ENCODE assay signal across 18 cellular contexts in the genomic region with DNA sequence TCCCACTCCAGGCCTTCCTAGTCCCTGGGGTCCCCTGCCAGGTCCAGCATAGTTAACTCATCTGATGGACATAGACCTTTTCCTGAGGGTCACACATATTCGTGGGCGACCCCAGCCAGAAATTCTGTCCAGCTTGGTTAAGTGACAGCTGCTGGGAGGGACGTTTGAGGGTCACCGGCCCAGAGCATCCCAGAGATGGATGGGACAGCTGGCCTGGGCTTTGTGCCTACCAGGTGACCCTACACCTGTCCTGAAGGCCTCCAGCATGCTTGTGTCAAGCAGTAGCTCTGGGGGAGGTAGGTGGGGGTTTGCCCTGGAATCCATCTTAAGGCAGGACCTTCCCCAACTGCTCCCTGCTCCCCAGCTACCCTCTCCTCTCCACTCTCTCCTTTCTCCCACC. TPM values are rescaled to one million over a fixed set of nuclear protein-coding genes. Genes with fewer than 3 reads are reported as not detected.
DNase-seq lines count a peak whose midpoint lies in the region; ATAC-seq, FAIRE-seq and TF ChIP-seq lines count a peak whose summit lies in the region.
"Had no signal": no experiment of that assay in that cellular context is flagged by ENCODE, and none has a peak within 500 bp of the region (broad histone marks: within the 10 kb centered on the region; RNA-seq: fewer than 3 reads in every experiment).

No MANE protein-coding gene starts in this region.

- no peaks in the 10 kb centered on the region for H3K79me2 ChIP-seq in K562 (ENCODE audit: control insufficient read depth, insufficient read depth, low read length)
- H3K79me2 ChIP-seq in smooth muscle cell (ENCODE audit: low read depth), result no peaks in the 10 kb centered on the region

- H4K20me1 ChIP-seq in K562 (replicated peaks; ENCODE audit: control insufficient read depth, insufficient read depth, low read length) (no peaks in the 10 kb centered on the region), smooth muscle cell (ENCODE audit: low read depth) (no peaks in the 10 kb centered on the region)

- TF ChIP-seq RAD21 in K562 (CRISPR knock-in tag; conservative IDR thresholded peaks at IDR 0.05 in 1 of 2, IDR thresholded peaks at IDR 0.05 in 1 of 2), result no peak

- POLR2A ChIA-PET in K562 (lab: Yijun Ruan, JAX), result no interaction called here

- peak overlapping the region; percentile 67 for H3K27ac ChIP-seq in HUES6 (ENCODE audit: low read depth, low read length)
- no peak overlapping the region for H3K27ac ChIP-seq in K562 (ENCODE audit: extremely low read depth, low read depth, low read length)
- peak overlapping the region; percentile 49 for H3K27ac ChIP-seq in lower lobe of right lung
- peak overlapping the region; percentile 99 for H3K27ac ChIP-seq in smooth muscle cell (ENCODE audit: low read depth)
- no peak overlapping the region for H3K27ac ChIP-seq in upper lobe of right lung
- H3K27ac ChIP-seq: SK-N-MC had no signal

- peaks cover 16% of the 10 kb centered on the region for H3F3A ChIP-seq in smooth muscle cell (ENCODE audit: low read depth)

- WGBS in K562 (ENCODE audit: insufficient coverage, low coverage, missing lambda C conversion rate), result 48% methylated on average over 4 of the region's 4 CpGs
- WGBS in smooth muscle cell (ENCODE audit: low lambda C conversion rate), result 88% methylated on average over 4 of the region's 4 CpGs

- no TSS peak for BruUV-seq in K562 (replicated peaks; lab: Mats Ljungman, UMichigan)

- no peak for TF ChIP-seq POLR2A in K562 (conservative IDR thresholded peaks at IDR 0.05)

- no peak for FAIRE-seq in K562 (lab: Jason Lieb, UNC)

- in situ Hi-C loops in K562 (cut with MboI), result no loop called here

- H3K4me2 ChIP-seq in K562 (ENCODE audit: insufficient read depth, low read length) (no peak overlapping the region), smooth muscle cell (peak overlapping the region; percentile 34)

- 0 out of 2 replicates have a peak overlapping the region, but pooled peaks have one; percentile 21 for H2AFZ ChIP-seq in K562 (ENCODE audit: low read depth, low read length)
- H2AFZ ChIP-seq in smooth muscle cell (ENCODE audit: low read depth), result no peak overlapping the region

- no peak for DNase-seq in K562 (ENCODE audit: extremely low read depth in 1 of 4, low spot score in 3 of 4)
- no peak for DNase-seq in lower lobe of right lung
- no peak for DNase-seq in smooth muscle cell (lab: John Stamatoyannopoulos, UW; ENCODE audit: unreplicated experiment)
- DNase-seq in activated naive CD4-positive, alpha-beta T cell (lab: John Stamatoyannopoulos, UW), result no peak
- no peak for DNase-seq in activated T-cell treated with anti-CD3 and anti-CD28 coated beads for 4 hours
- DNase-seq in upper lobe of right lung, result no peak
- DNase-seq: activated CD4-positive, alpha-beta T cell treated with anti-CD3 and anti-CD28 coated beads for 36 hours; COR-L47; left lung; naive thymus-derived CD4-positive, alpha-beta T cell; NCI-H187 treated with DMSO at 0.1 percent for 48 hours; NCI-H446 treated with DMSO at 0.1 percent for 48 hours; retina; T-helper 9 cell had no signal

- peak overlapping the region; percentile 56 for H3K9ac ChIP-seq in HUES6 (ENCODE audit: low read length)
- 0 out of 4 replicates have a peak overlapping the region, but pooled peaks of 1 of the 2 experiments have one; percentile 31 for H3K9ac ChIP-seq in K562 (ENCODE audit: insufficient read depth in 1 of 2, low read depth in 2 of 2, low read length in 2 of 2)
- H3K9ac ChIP-seq in smooth muscle cell (ENCODE audit: low read depth), result peak overlapping the region; percentile 84

- H3K4me1 ChIP-seq in HUES6 (ENCODE audit: control insufficient read depth, insufficient read depth, low read length), result peaks cover 45% of the 10 kb centered on the region
- peaks cover 15 to 17% of the 10 kb centered on the region in 2 experiments; a peak in 4 of 5 replicates for H3K4me1 ChIP-seq in K562 (replicated peaks in 1 of 2; ENCODE audit: control insufficient read depth in 2 of 2, insufficient read depth in 2 of 2, low read length in 2 of 2)
- peaks cover 15% of the 10 kb centered on the region for H3K4me1 ChIP-seq in lower lobe of right lung
- H3K4me1 ChIP-seq in smooth muscle cell (ENCODE audit: low read depth), result peaks cover 23% of the 10 kb centered on the region
- H3K4me1 ChIP-seq in upper lobe of right lung, result peaks cover 8% of the 10 kb centered on the region

- intact Hi-C loops in K562 (cut with micrococcal nuclease), result no loop called here
- intact Hi-C loops in lower lobe of right lung (cut with DNase I), result no loop called here
- intact Hi-C loops in upper lobe of right lung (cut with DNase I), result no loop called here

- TF ChIP-seq CTCF in K562 (IDR thresholded peaks at IDR 0.05 in 2 of 3, conservative IDR thresholded peaks at IDR 0.05 in 1 of 3; ENCODE audit: insufficient read depth in 2 of 3, low read depth in 1 of 3, low read length in 3 of 3) (no peak), lower lobe of right lung (IDR thresholded peaks at IDR 0.05) (no peak), smooth muscle cell (IDR thresholded peaks at IDR 0.05; ENCODE audit: borderline replicate concordance, insufficient read depth, poor library complexity, severe bottlenecking) (no peak), upper lobe of right lung (IDR thresholded peaks at IDR 0.05) (no peak)

- no peak for ATAC-seq in K562
- ATAC-seq in lower lobe of right lung, result no peak
- ATAC-seq in GM18511 (IDR thresholded peaks at IDR 0.05; ENCODE audit: unreplicated experiment), result no peak
- no peak for ATAC-seq in upper lobe of right lung
- ATAC-seq: activated CD4-positive, alpha-beta T cell treated with anti-CD3 and anti-CD28 coated beads for 36 hours; activated naive CD4-positive, alpha-beta T cell treated with anti-CD3 and anti-CD28 coated beads, Interleukin-2, amount 50 U/mL, for 72 hours; naive thymus-derived CD4-positive, alpha-beta T cell had no signal

- H3K9me3 ChIP-seq in HUES6 (ENCODE audit: control insufficient read depth, insufficient read depth, low read depth, low read length) (no peaks in the 10 kb centered on the region), K562 (replicated peaks; ENCODE audit: control insufficient read depth, insufficient read depth, low read depth, low read length) (no peaks in the 10 kb centered on the region), lower lobe of right lung (no peaks in the 10 kb centered on the region), smooth muscle cell (replicated peaks; ENCODE audit: low read depth) (no peaks in the 10 kb centered on the region), upper lobe of right lung (no peaks in the 10 kb centered on the region)
- H3K9me3 ChIP-seq: left lung had no signal

- H3K9me1 ChIP-seq in K562 (ENCODE audit: control insufficient read depth, insufficient read depth, low read length), result no peaks in the 10 kb centered on the region

- TF ChIP-seq EP300 in K562 (IDR thresholded peaks at IDR 0.05; ENCODE audit: low read length), result no peak

- H3K27me3 ChIP-seq in HUES6 (ENCODE audit: control insufficient read depth, insufficient read depth, low read length) (no peaks in the 10 kb centered on the region), K562 (ENCODE audit: control insufficient read depth in 2 of 2, insufficient read depth in 2 of 2, low read length in 2 of 2) (no peaks in the 10 kb centered on the region), lower lobe of right lung (ENCODE audit: low read depth) (no peaks in the 10 kb centered on the region), smooth muscle cell (ENCODE audit: low read depth) (no peaks in the 10 kb centered on the region), upper lobe of right lung (no peaks in the 10 kb centered on the region)
- H3K27me3 ChIP-seq: left lung had no signal

- H3K36me3 ChIP-seq in HUES6 (ENCODE audit: control insufficient read depth, insufficient read depth, low read length) (no peaks in the 10 kb centered on the region), K562 (ENCODE audit: control insufficient read depth, insufficient read depth, low read length) (no peaks in the 10 kb centered on the region), lower lobe of right lung (no peaks in the 10 kb centered on the region), smooth muscle cell (ENCODE audit: low read depth) (no peaks in the 10 kb centered on the region), upper lobe of right lung (no peaks in the 10 kb centered on the region)
- H3K36me3 ChIP-seq: left lung had no signal

- peak overlapping the region; percentile 6; the same call in 1 of the 2 replicates for H3K4me3 ChIP-seq in HUES6 (ENCODE audit: low read depth, low read length)
- H3K4me3 ChIP-seq in K562, result no peak overlapping the region
- H3K4me3 ChIP-seq in lower lobe of right lung, result no peak overlapping the region
- no peak overlapping the region for H3K4me3 ChIP-seq in smooth muscle cell
- no peak overlapping the region for H3K4me3 ChIP-seq in upper lobe of right lung
- H3K4me3 ChIP-seq: left lung, SK-N-MC had no signal

- CTCF ChIA-PET in K562 (lab: Yijun Ruan, JAX; ENCODE audit: low intra/inter-chr PET ratio), result no interaction called here

RNA-seq across cellular contexts. Expression of a gene that starts 9.1 kb away (rescaled TPM):
- 26.7 and 35.3 TPM in 2 replicates for total RNA-seq in K562 (2011; cell fraction: chromatin; rRNA removed; ENCODE audit: low replicate concordance)
- total RNA-seq in K562 (2011; cell fraction: nucleolus; rRNA removed), result 23.9 and 25.5 TPM in 2 replicates
- total RNA-seq in K562 (2011; cell fraction: nucleoplasm; rRNA removed), result 30.5 and 35.5 TPM in 2 replicates
- total RNA-seq in K562 (2014; rRNA removed), result 11.7 and 12.1 TPM in 2 replicates
- 5.3 and 6.1 TPM in 2 replicates for total RNA-seq in K562 (2014; rRNA removed; fragmentation: Illumina TruSeq; extraction: Trizol)
- 8.2 and 9.2 TPM in 2 replicates for total RNA-seq in K562 (2015; rRNA removed; fragmentation: Illumina TruSeq; extraction: Trizol)
- total RNA-seq in K562 (2021), result 19.3 and 19.6 TPM in 2 replicates
- polyA plus RNA-seq in K562 (2011; rRNA removed), result 6.7 and 8.5 TPM in 2 replicates
- polyA plus RNA-seq in K562 (2011; cell fraction: cytosol; rRNA removed), result 6.4 and 8.5 TPM in 2 replicates
- 9.0 and 11.1 TPM in 2 replicates for polyA plus RNA-seq in K562 (2011; cell fraction: nucleus; rRNA removed)
- polyA plus RNA-seq in K562 (2012), result 8.6 and 9.6 TPM in 2 replicates
- 12.5 and 13.7 TPM in 2 replicates for polyA plus RNA-seq in K562 (2014; fragmentation: Illumina TruSeq; extraction: Trizol)
- polyA plus RNA-seq in K562 (2014; fragmentation: Nextera tagmentation; extraction: Ambion mirVana), result under 1 TPM; 0.29 to 0.39 TPM
- polyA plus RNA-seq in K562 (2014; rRNA removed), result 8.4 and 9.5 TPM in 2 replicates
- 8.8 and 9.0 TPM in 2 replicates for polyA minus RNA-seq in K562 (2011; rRNA and poly(A)+ RNA removed)
- polyA minus RNA-seq in K562 (2011; cell fraction: cytosol; rRNA and poly(A)+ RNA removed), result 9.3 and 12.0 TPM in 2 replicates
- polyA minus RNA-seq in K562 (2011; cell fraction: nucleus; rRNA and poly(A)+ RNA removed), result 4.6 and 6.9 TPM in 2 replicates
- 71.5 TPM for total RNA-seq in lower lobe of right lung
- total RNA-seq in smooth muscle cell, result 61.6 and 65.2 TPM in 2 replicates
- polyA plus RNA-seq in smooth muscle cell, result 32.1 and 53.0 TPM in 2 replicates
- total RNA-seq in upper lobe of right lung, result 88.2 TPM

RNA-seq across cellular contexts. Expression of a gene that starts 31.8 kb away (rescaled TPM):
- total RNA-seq in K562 (2011; cell fraction: chromatin; rRNA removed; ENCODE audit: low replicate concordance), result 13.0 and 26.2 TPM in 2 replicates
- total RNA-seq in K562 (2011; cell fraction: nucleolus; rRNA removed), result 4.1 and 5.8 TPM in 2 replicates
- total RNA-seq in K562 (2011; cell fraction: nucleoplasm; rRNA removed), result 10.6 and 13.0 TPM in 2 replicates
- total RNA-seq in K562 (2014; rRNA removed) (1.9 and 4.7 TPM in 2 replicates), K562 (2014; rRNA removed; fragmentation: Illumina TruSeq; extraction: Trizol) (2.7 and 3.1 TPM in 2 replicates), K562 (2015; rRNA removed; fragmentation: Illumina TruSeq; extraction: Trizol) (3.7 and 4.2 TPM in 2 replicates), K562 (2021) (7.2 and 8.8 TPM in 2 replicates), lower lobe of right lung (22.1 TPM), smooth muscle cell (3.9 TPM in 2 replicates), upper lobe of right lung (23.1 TPM)
- polyA plus RNA-seq in K562 (2011; rRNA removed) (5.9 and 12.4 TPM in 2 replicates), K562 (2014; fragmentation: Illumina TruSeq; extraction: Trizol) (5.7 and 7.4 TPM in 2 replicates), K562 (2014; fragmentation: Nextera tagmentation; extraction: Ambion mirVana) (1 to 10 TPM; 6.0 to 7.0 TPM), K562 (2014; rRNA removed) (4.1 and 6.4 TPM in 2 replicates), smooth muscle cell (4.5 and 4.6 TPM in 2 replicates)
- polyA plus RNA-seq in K562 (2011; cell fraction: cytosol; rRNA removed), result 10.9 and 11.2 TPM in 2 replicates
- polyA plus RNA-seq in K562 (2011; cell fraction: nucleus; rRNA removed), result 83.5 and 91.2 TPM in 2 replicates
- 9.5 and 18.2 TPM in 2 replicates for polyA plus RNA-seq in K562 (2012)
- 6.1 and 8.2 TPM in 2 replicates for polyA minus RNA-seq in K562 (2011; rRNA and poly(A)+ RNA removed)
- 11.1 TPM in 1 of 2 replicates, not detected in the other for polyA minus RNA-seq in K562 (2011; cell fraction: cytosol; rRNA and poly(A)+ RNA removed)
- polyA minus RNA-seq in K562 (2011; cell fraction: nucleus; rRNA and poly(A)+ RNA removed), result 3.6 and 5.6 TPM in 2 replicates

RNA-seq across cellular contexts. Expression of a gene that starts 38.7 kb away (rescaled TPM):
- 9.9 and 19.2 TPM in 2 replicates for total RNA-seq in K562 (2011; cell fraction: chromatin; rRNA removed; ENCODE audit: low replicate concordance)
- 8.2 and 11.2 TPM in 2 replicates for total RNA-seq in K562 (2011; cell fraction: nucleolus; rRNA removed)
- 4.3 and 8.5 TPM in 2 replicates for total RNA-seq in K562 (2011; cell fraction: nucleoplasm; rRNA removed)
- total RNA-seq in K562 (2014; rRNA removed) (0.37 and 0.41 TPM in 2 replicates), K562 (2014; rRNA removed; fragmentation: Illumina TruSeq; extraction: Trizol) (0.18 and 0.29 TPM in 2 replicates), K562 (2015; rRNA removed; fragmentation: Illumina TruSeq; extraction: Trizol) (0.14 and 0.41 TPM in 2 replicates), K562 (2021) (0.72 and 1.5 TPM in 2 replicates), lower lobe of right lung (8.4 TPM), smooth muscle cell (10.9 and 16.1 TPM in 2 replicates), upper lobe of right lung (9.0 TPM)
- polyA plus RNA-seq in K562 (2011; rRNA removed) (1.6 and 4.4 TPM in 2 replicates), K562 (2014; fragmentation: Illumina TruSeq; extraction: Trizol) (0.52 and 0.76 TPM in 2 replicates), K562 (2014; fragmentation: Nextera tagmentation; extraction: Ambion mirVana) (under 1 TPM; 0.25 to 0.66 TPM), K562 (2014; rRNA removed) (0.98 and 2.1 TPM in 2 replicates), smooth muscle cell (19.3 and 21.6 TPM in 2 replicates)
- 0.58 and 0.99 TPM in 2 replicates for polyA plus RNA-seq in K562 (2011; cell fraction: cytosol; rRNA removed)
- 38.0 and 49.6 TPM in 2 replicates for polyA plus RNA-seq in K562 (2011; cell fraction: nucleus; rRNA removed)
- 0.86 and 6.3 TPM in 2 replicates for polyA plus RNA-seq in K562 (2012)
- 0.42 and 0.70 TPM in 2 replicates for polyA minus RNA-seq in K562 (2011; rRNA and poly(A)+ RNA removed)
- polyA minus RNA-seq in K562 (2011; cell fraction: cytosol; rRNA and poly(A)+ RNA removed), result not detected in 2 replicates
- polyA minus RNA-seq in K562 (2011; cell fraction: nucleus; rRNA and poly(A)+ RNA removed), result 1.2 and 2.0 TPM in 2 replicates

RNA-seq across cellular contexts. Expression of a gene that starts 48.7 kb away (rescaled TPM):
- total RNA-seq in K562 (2011; cell fraction: chromatin; rRNA removed; ENCODE audit: low replicate concordance), result 15.7 and 36.6 TPM in 2 replicates
- total RNA-seq in K562 (2011; cell fraction: nucleolus; rRNA removed), result 21.7 and 24.9 TPM in 2 replicates
- total RNA-seq in K562 (2011; cell fraction: nucleoplasm; rRNA removed), result 23.7 and 33.4 TPM in 2 replicates
- total RNA-seq in K562 (2014; rRNA removed) (6.5 and 8.0 TPM in 2 replicates), K562 (2014; rRNA removed; fragmentation: Illumina TruSeq; extraction: Trizol) (6.4 and 6.6 TPM in 2 replicates), K562 (2015; rRNA removed; fragmentation: Illumina TruSeq; extraction: Trizol) (7.5 and 8.3 TPM in 2 replicates), K562 (2021) (7.7 and 8.2 TPM in 2 replicates), lower lobe of right lung (38.8 TPM), smooth muscle cell (4.3 and 11.0 TPM in 2 replicates), upper lobe of right lung (38.1 TPM)
- polyA plus RNA-seq in K562 (2011; rRNA removed) (9.3 and 11.7 TPM in 2 replicates), K562 (2014; fragmentation: Illumina TruSeq; extraction: Trizol) (14.6 and 15.4 TPM in 2 replicates), K562 (2014; fragmentation: Nextera tagmentation; extraction: Ambion mirVana) (1 to 10 TPM; 4.0 to 4.2 TPM), K562 (2014; rRNA removed) (8.8 and 9.5 TPM in 2 replicates), smooth muscle cell (12.8 and 13.6 TPM in 2 replicates)
- 15.7 and 16.0 TPM in 2 replicates for polyA plus RNA-seq in K562 (2011; cell fraction: cytosol; rRNA removed)
- 4.7 and 9.4 TPM in 2 replicates for polyA plus RNA-seq in K562 (2011; cell fraction: nucleus; rRNA removed)
- 10.3 and 13.8 TPM in 2 replicates for polyA plus RNA-seq in K562 (2012)
- polyA minus RNA-seq in K562 (2011; rRNA and poly(A)+ RNA removed), result 7.7 and 9.8 TPM in 2 replicates
- polyA minus RNA-seq in K562 (2011; cell fraction: cytosol; rRNA and poly(A)+ RNA removed), result 4.1 and 4.7 TPM in 2 replicates
- 5.7 and 8.4 TPM in 2 replicates for polyA minus RNA-seq in K562 (2011; cell fraction: nucleus; rRNA and poly(A)+ RNA removed)

RNA-seq across cellular contexts. Expression of a gene that starts 49.2 kb away (rescaled TPM):
- total RNA-seq in K562 (2011; cell fraction: chromatin; rRNA removed; ENCODE audit: low replicate concordance), result 37.6 and 39.3 TPM in 2 replicates
- 40.9 and 41.2 TPM in 2 replicates for total RNA-seq in K562 (2011; cell fraction: nucleolus; rRNA removed)
- 54.2 and 73.1 TPM in 2 replicates for total RNA-seq in K562 (2011; cell fraction: nucleoplasm; rRNA removed)
- 136 and 147 TPM in 2 replicates for total RNA-seq in K562 (2014; rRNA removed)
- total RNA-seq in K562 (2014; rRNA removed; fragmentation: Illumina TruSeq; extraction: Trizol), result 214 and 232 TPM in 2 replicates
- total RNA-seq in K562 (2015; rRNA removed; fragmentation: Illumina TruSeq; extraction: Trizol), result 229 and 236 TPM in 2 replicates
- total RNA-seq in K562 (2021), result 255 and 267 TPM in 2 replicates
- polyA plus RNA-seq in K562 (2011; rRNA removed), result 136 and 148 TPM in 2 replicates
- 137 and 195 TPM in 2 replicates for polyA plus RNA-seq in K562 (2011; cell fraction: cytosol; rRNA removed)
- 75.2 and 120 TPM in 2 replicates for polyA plus RNA-seq in K562 (2011; cell fraction: nucleus; rRNA removed)
- 285 and 304 TPM in 2 replicates for polyA plus RNA-seq in K562 (2012)
- polyA plus RNA-seq in K562 (2014; fragmentation: Illumina TruSeq; extraction: Trizol), result 269 and 334 TPM in 2 replicates
- 100 to 1,000 TPM; 345 to 540 TPM for polyA plus RNA-seq in K562 (2014; fragmentation: Nextera tagmentation; extraction: Ambion mirVana)
- polyA plus RNA-seq in K562 (2014; rRNA removed), result 147 and 152 TPM in 2 replicates
- polyA minus RNA-seq in K562 (2011; rRNA and poly(A)+ RNA removed), result 216 and 222 TPM in 2 replicates
- polyA minus RNA-seq in K562 (2011; cell fraction: cytosol; rRNA and poly(A)+ RNA removed), result 249 and 294 TPM in 2 replicates
- 20.9 and 49.4 TPM in 2 replicates for polyA minus RNA-seq in K562 (2011; cell fraction: nucleus; rRNA and poly(A)+ RNA removed)
- 601 TPM for total RNA-seq in lower lobe of right lung
- 530 and 556 TPM in 2 replicates for total RNA-seq in smooth muscle cell
- 440 and 447 TPM in 2 replicates for polyA plus RNA-seq in smooth muscle cell
- 543 TPM for total RNA-seq in upper lobe of right lung

Comparison
In these comparisons a context has a peak if more than half of its experiments do, and no peak if none do; other contexts are left out.
1. H3K27ac ChIP-seq: peak in HUES6 (single experiment), lower lobe of right lung (single experiment) and smooth muscle cell (single experiment); none in K562 (single experiment) and upper lobe of right lung (single experiment).